Comparison of ENCODE assay signal across 9 cellular contexts in genomic region chr12:57452937-57453509, GRCh38. TPM values are rescaled to one million over a fixed set of nuclear protein-coding genes. Genes with fewer than 3 reads are reported as not detected.
DNase-seq lines count a peak whose midpoint lies in the region; ATAC-seq, FAIRE-seq and TF ChIP-seq lines count a peak whose summit lies in the region.
"Had no signal": no experiment of that assay in that cellular context is flagged by ENCODE, and none has a peak within 500 bp of the region (broad histone marks: within the 10 kb centered on the region; RNA-seq: fewer than 3 reads in every experiment).

No MANE protein-coding gene starts in this region.

- H3K27me3 ChIP-seq in endothelial cell of umbilical vein (ENCODE audit: control insufficient read depth in 2 of 2, insufficient read depth in 2 of 2, low read length in 2 of 2), result no peaks in the 10 kb centered on the region

- peak; percentile 75 for DNase-seq in DMS114 treated with DMSO at 0.1 percent for 48 hours (lab: John Stamatoyannopoulos, UW; ENCODE audit: unreplicated experiment)
- peak; percentile 54 for DNase-seq in H54 (ENCODE audit: insufficient read length, low spot score)
- DNase-seq in NCI-H2171 (lab: John Stamatoyannopoulos, UW), result peak; percentile 36
- DNase-seq in WTC11 (ENCODE audit: low spot score), result peak; percentile 94
- peak; percentile 75 for DNase-seq in endothelial cell of umbilical vein (ENCODE audit: low read depth, low spot score)
- DNase-seq in mesothelial cell of epicardium (ENCODE audit: low spot score in 2 of 2, unreplicated experiment in 2 of 2), result peak in 1 of 2 experiments; percentile 82
- DNase-seq in substantia nigra (lab: John Stamatoyannopoulos, UW), result peak in 44 of 49 donors; percentile 12 to 80 (median 57)
- no peak for DNase-seq in T-helper 9 cell

- H3K9ac ChIP-seq in endothelial cell of umbilical vein (replicated peaks; ENCODE audit: extremely low read depth, insufficient read depth, low read length), result no peak overlapping the region

- no peak overlapping the region for H2AFZ ChIP-seq in endothelial cell of umbilical vein (ENCODE audit: low read depth, low read length)

- intact Hi-C loops in endothelial cell of umbilical vein (cut with micrococcal nuclease), result loop anchor here (1.0 to 2.0 kb wide), 4 partner anchors 22 to 240 kb away; partner anchors contain the start of gene R3HDM2

- no TSS peak for BruUV-seq in endothelial cell of umbilical vein (replicated peaks; lab: Mats Ljungman, UMichigan)

- no peak overlapping the region for H3K4me2 ChIP-seq in endothelial cell of umbilical vein (ENCODE audit: insufficient read depth, low read length)

- CTCF ChIA-PET in WTC11 (lab: Charles Lee), result interaction anchor here (0.5 to 9.4 kb wide), 65 partner anchors 9 to 325 kb away, joined by 3 to 245 read pairs (median 6); partner anchors contain the start of genes INHBC, LRP1 and STAC3
- CTCF ChIA-PET in endothelial cell of umbilical vein (lab: Charles Lee), result interaction anchor here (0.6 to 7.9 kb wide), 39 partner anchors 10 to 240 kb away, joined by 3 to 394 read pairs (median 7); partner anchors contain the start of genes INHBC, SHMT2 and STAC3

- H3K9me1 ChIP-seq in endothelial cell of umbilical vein (replicated peaks; ENCODE audit: control insufficient read depth, extremely low read depth, insufficient read depth, low read length), result no peaks in the 10 kb centered on the region

- POLR2A ChIA-PET in WTC11 (lab: Charles Lee) (interaction anchor here (0.6 to 1.7 kb wide), 7 partner anchors 23 to 292 kb away, joined by 3 to 11 read pairs (median 3); partner anchors contain the start of gene TSPAN31), endothelial cell of umbilical vein (lab: Charles Lee) (interaction anchor here (1.3 kb wide), 1 partner anchor 145 kb away, joined by 6 read pairs; no protein-coding TSS in a partner anchor)

- no peaks in the 10 kb centered on the region for H4K20me1 ChIP-seq in endothelial cell of umbilical vein (replicated peaks; ENCODE audit: control insufficient read depth, extremely low read depth, insufficient read depth, low read length)

- dilution Hi-C loops in endothelial cell of umbilical vein (cut with MboI; ENCODE audit: extremely low pct_ligation_motif_present, low sequenced_read_pairs), result no loop called here

- no peak overlapping the region for H3K4me3 ChIP-seq in endothelial cell of umbilical vein (replicated peaks in 1 of 3; ENCODE audit: insufficient read depth in 1 of 3, low read depth in 1 of 3, low read length in 3 of 3)

- H3K27me3 Mint-ChIP-seq in WTC11 (ENCODE audit: low read depth), result no peaks in the 10 kb centered on the region
- peaks cover 12% of the 10 kb centered on the region for H3K27me3 Mint-ChIP-seq in mesothelial cell of epicardium (ENCODE audit: low read depth)

- no peaks in the 10 kb centered on the region for H3K79me2 ChIP-seq in endothelial cell of umbilical vein (ENCODE audit: control insufficient read depth, insufficient read depth, low read length)

- H3K27ac Mint-ChIP-seq in WTC11, result no peak overlapping the region
- H3K27ac Mint-ChIP-seq in mesothelial cell of epicardium, result no peak overlapping the region
- H3K27ac Mint-ChIP-seq: T-helper 1 cell treated with Interleukin-12 subunit alpha and Interleukin-12 subunit beta and Interleukin-4 antibody, amounts not matched to agents 30 μg/mL and 1 μg/mL, for 36 hours had no signal

- no peak for FAIRE-seq in H54 (lab: Jason Lieb, UNC)
- peak; percentile 83 for FAIRE-seq in endothelial cell of umbilical vein (lab: Jason Lieb, UNC)

- H3K36me3 ChIP-seq in endothelial cell of umbilical vein (ENCODE audit: control insufficient read depth in 2 of 2, extremely low read depth in 1 of 2, insufficient read depth in 2 of 2, low read length in 2 of 2), result no peaks in the 10 kb centered on the region

- peaks cover 3% of the 10 kb centered on the region for H3K4me1 ChIP-seq in endothelial cell of umbilical vein (ENCODE audit: control insufficient read depth, extremely low read depth, insufficient read depth, low read length)

- no peak overlapping the region for H3K27ac ChIP-seq in endothelial cell of umbilical vein (ENCODE audit: insufficient read depth, low read depth, low read length)
- H3K27ac ChIP-seq in substantia nigra (ENCODE audit: low read depth, low read length, poor library complexity, severe bottlenecking), result no peak overlapping the region

- TF ChIP-seq POLR2A in H54 (IDR thresholded peaks at IDR 0.05; ENCODE audit: low read depth, low read length) (no peak), endothelial cell of umbilical vein (IDR thresholded peaks at IDR 0.05; ENCODE audit: low read depth, low read length) (no peak)

- H3K4me1 Mint-ChIP-seq in WTC11 (peaks cover 43% of the 10 kb centered on the region), mesothelial cell of epicardium (peaks cover 8% of the 10 kb centered on the region)

- peaks cover 3% of the 10 kb centered on the region for H3K9me3 Mint-ChIP-seq in WTC11
- H3K9me3 Mint-ChIP-seq in mesothelial cell of epicardium, result no peaks in the 10 kb centered on the region
- H3K9me3 Mint-ChIP-seq: T-helper 1 cell treated with Interleukin-12 subunit alpha and Interleukin-12 subunit beta and Interleukin-4 antibody, amounts not matched to agents 30 μg/mL and 1 μg/mL, for 36 hours had no signal

- ATAC-seq in WTC11, result peak; percentile 72

- H3K36me3 Mint-ChIP-seq in WTC11 (no peaks in the 10 kb centered on the region), mesothelial cell of epicardium (no peaks in the 10 kb centered on the region)

- no peak overlapping the region for H3K4me3 Mint-ChIP-seq in WTC11
- no peak overlapping the region for H3K4me3 Mint-ChIP-seq in mesothelial cell of epicardium
- H3K4me3 Mint-ChIP-seq: T-helper 1 cell treated with Interleukin-12 subunit alpha and Interleukin-12 subunit beta and Interleukin-4 antibody, amounts not matched to agents 30 μg/mL and 1 μg/mL, for 36 hours had no signal

- TF ChIP-seq CTCF in WTC11 (IDR thresholded peaks at IDR 0.05), result peak; percentile 76
- TF ChIP-seq CTCF in endothelial cell of umbilical vein (IDR thresholded peaks at IDR 0.05; ENCODE audit: extremely low read depth in 1 of 2, insufficient read depth in 1 of 2, low read depth in 1 of 2, low read length in 2 of 2), result peak; percentile 85 to 93
- peak; percentile 72 for TF ChIP-seq CTCF in mesothelial cell of epicardium (IDR thresholded peaks at IDR 0.05; ENCODE audit: unreplicated experiment)

- no peaks in the 10 kb centered on the region for H3K9me3 ChIP-seq in endothelial cell of umbilical vein (replicated peaks; ENCODE audit: control insufficient read depth, insufficient read depth, low read length)

RNA-seq across cellular contexts. Expression of gene INHBE, which starts 2.1 kb away (rescaled TPM):
- 3.2 to 5.0 TPM (median 3.3 TPM) in 3 replicates for total RNA-seq in WTC11 (2021)
- not detected in 2 replicates for total RNA-seq in endothelial cell of umbilical vein
- polyA plus RNA-seq in endothelial cell of umbilical vein, result not detected in 2 replicates
- polyA plus RNA-seq in endothelial cell of umbilical vein (2011; cell fraction: cytosol; rRNA removed), result not detected in 2 replicates
- not detected in 2 replicates for polyA plus RNA-seq in endothelial cell of umbilical vein (2011; cell fraction: nucleus; rRNA removed)
- not detected in 2 replicates for polyA plus RNA-seq in endothelial cell of umbilical vein (2012)
- 0.15 and 0.63 TPM in 2 replicates for polyA minus RNA-seq in endothelial cell of umbilical vein
- polyA minus RNA-seq in endothelial cell of umbilical vein (2011; cell fraction: cytosol; rRNA and poly(A)+ RNA removed), result 2.9 TPM
- polyA minus RNA-seq in endothelial cell of umbilical vein (2011; cell fraction: nucleus; rRNA and poly(A)+ RNA removed), result not detected in 2 replicates
- total RNA-seq in mesothelial cell of epicardium, result 0.09 TPM in 1 of 3 replicates, not detected in the others

RNA-seq across cellular contexts. Expression of gene GLI1, which starts 6.6 kb away (rescaled TPM):
- total RNA-seq in WTC11 (2021) (16.2 to 19.1 TPM (median 16.7 TPM) in 3 replicates), endothelial cell of umbilical vein (0.29 and 1.1 TPM in 2 replicates), mesothelial cell of epicardium (6.0 to 10.1 TPM (median 8.4 TPM) in 3 replicates)
- 0.10 and 0.14 TPM in 2 replicates for polyA plus RNA-seq in endothelial cell of umbilical vein
- 0.09 and 0.14 TPM in 2 replicates for polyA plus RNA-seq in endothelial cell of umbilical vein (2011; cell fraction: cytosol; rRNA removed)
- polyA plus RNA-seq in endothelial cell of umbilical vein (2011; cell fraction: nucleus; rRNA removed), result 0.55 and 0.73 TPM in 2 replicates
- 0.25 TPM in 1 of 2 replicates, not detected in the other for polyA plus RNA-seq in endothelial cell of umbilical vein (2012)
- polyA minus RNA-seq in endothelial cell of umbilical vein, result not detected in 2 replicates
- polyA minus RNA-seq in endothelial cell of umbilical vein (2011; cell fraction: cytosol; rRNA and poly(A)+ RNA removed), result 0.41 TPM
- not detected in 2 replicates for polyA minus RNA-seq in endothelial cell of umbilical vein (2011; cell fraction: nucleus; rRNA and poly(A)+ RNA removed)

RNA-seq across cellular contexts. Expression of gene INHBC, which starts 18.4 kb away (rescaled TPM):
- total RNA-seq in WTC11 (2021), result 0.09 to 0.20 TPM (median 0.16 TPM) in 3 replicates
- not detected in 2 replicates for total RNA-seq in endothelial cell of umbilical vein
- polyA plus RNA-seq in endothelial cell of umbilical vein, result 0.08 TPM in 1 of 2 replicates, not detected in the other
- polyA plus RNA-seq in endothelial cell of umbilical vein (2011; cell fraction: cytosol; rRNA removed), result not detected in 2 replicates
- polyA plus RNA-seq in endothelial cell of umbilical vein (2011; cell fraction: nucleus; rRNA removed), result not detected in 2 replicates
- polyA plus RNA-seq in endothelial cell of umbilical vein (2012), result not detected in 2 replicates
- not detected in 2 replicates for polyA minus RNA-seq in endothelial cell of umbilical vein
- polyA minus RNA-seq in endothelial cell of umbilical vein (2011; cell fraction: cytosol; rRNA and poly(A)+ RNA removed), result not detected
- polyA minus RNA-seq in endothelial cell of umbilical vein (2011; cell fraction: nucleus; rRNA and poly(A)+ RNA removed), result 0.29 TPM in 1 of 2 replicates, not detected in the other
- total RNA-seq in mesothelial cell of epicardium, result 0.24 to 0.32 TPM (median 0.31 TPM) in 3 replicates

RNA-seq across cellular contexts. Expression of gene R3HDM2, which starts 22.2 kb away (rescaled TPM):
- total RNA-seq in WTC11 (2021), result 34.7 to 39.8 TPM (median 37.5 TPM) in 3 replicates
- 31.3 and 36.6 TPM in 2 replicates for total RNA-seq in endothelial cell of umbilical vein
- polyA plus RNA-seq in endothelial cell of umbilical vein, result 26.1 and 28.0 TPM in 2 replicates
- 16.4 and 16.5 TPM in 2 replicates for polyA plus RNA-seq in endothelial cell of umbilical vein (2011; cell fraction: cytosol; rRNA removed)
- 29.0 and 36.6 TPM in 2 replicates for polyA plus RNA-seq in endothelial cell of umbilical vein (2011; cell fraction: nucleus; rRNA removed)
- polyA plus RNA-seq in endothelial cell of umbilical vein (2012), result 17.8 and 22.1 TPM in 2 replicates
- 17.5 and 26.7 TPM in 2 replicates for polyA minus RNA-seq in endothelial cell of umbilical vein
- polyA minus RNA-seq in endothelial cell of umbilical vein (2011; cell fraction: cytosol; rRNA and poly(A)+ RNA removed), result 3.9 TPM
- polyA minus RNA-seq in endothelial cell of umbilical vein (2011; cell fraction: nucleus; rRNA and poly(A)+ RNA removed), result 11.1 and 13.8 TPM in 2 replicates
- 95.5 to 111 TPM (median 109 TPM) in 3 replicates for total RNA-seq in mesothelial cell of epicardium

RNA-seq across cellular contexts. Expression of gene ARHGAP9, which starts 26.6 kb away (rescaled TPM):
- total RNA-seq in WTC11 (2021) (3.6 to 3.9 TPM (median 3.8 TPM) in 3 replicates), endothelial cell of umbilical vein (0.38 TPM in 1 of 2 replicates, not detected in the other), mesothelial cell of epicardium (0.90 to 1.1 TPM in 2 of 3 replicates, not detected in the other)
- polyA plus RNA-seq in endothelial cell of umbilical vein, result 0.25 and 0.35 TPM in 2 replicates
- 0.18 and 0.20 TPM in 2 replicates for polyA plus RNA-seq in endothelial cell of umbilical vein (2011; cell fraction: cytosol; rRNA removed)
- polyA plus RNA-seq in endothelial cell of umbilical vein (2011; cell fraction: nucleus; rRNA removed), result 0.41 and 0.66 TPM in 2 replicates
- polyA plus RNA-seq in endothelial cell of umbilical vein (2012), result 0.30 TPM in 1 of 2 replicates, not detected in the other
- polyA minus RNA-seq in endothelial cell of umbilical vein, result 1.0 and 1.8 TPM in 2 replicates
- not detected for polyA minus RNA-seq in endothelial cell of umbilical vein (2011; cell fraction: cytosol; rRNA and poly(A)+ RNA removed)
- not detected in 2 replicates for polyA minus RNA-seq in endothelial cell of umbilical vein (2011; cell fraction: nucleus; rRNA and poly(A)+ RNA removed)
